Comparison of ENCODE assay signal across 12 cellular contexts in genomic region chr7:35753761-35754603, GRCh38. TPM values are rescaled to one million over a fixed set of nuclear protein-coding genes. Genes with fewer than 3 reads are reported as not detected.
DNase-seq lines count a peak whose midpoint lies in the region; ATAC-seq and TF ChIP-seq lines count a peak whose summit lies in the region.
"Had no signal": no experiment of that assay in that cellular context is flagged by ENCODE, and none has a peak within 500 bp of the region (broad histone marks: within the 10 kb centered on the region; RNA-seq: fewer than 3 reads in every experiment).

No MANE protein-coding gene starts in this region.

- H3K9me3 ChIP-seq in gastrocnemius medialis = no peaks in the 10 kb centered on the region

- peak in 2 of 56 donors; percentile 6 to 16 for TF ChIP-seq CTCF in dorsolateral prefrontal cortex (IDR thresholded peaks at IDR 0.05 in 54 of 56, conservative IDR thresholded peaks at IDR 0.05 in 2 of 56; ENCODE audit: low read depth in 1 of 56, partially characterized antibody in 56 of 56)
- TF ChIP-seq CTCF in gastrocnemius medialis (IDR thresholded peaks at IDR 0.05 in 4 of 5, conservative IDR thresholded peaks at IDR 0.05 in 1 of 5) = no peak

- H3K27me3 ChIP-seq in dorsolateral prefrontal cortex (no peaks in the 10 kb centered on the region), gastrocnemius medialis (no peaks in the 10 kb centered on the region)

- H3K4me3 ChIP-seq in dorsolateral prefrontal cortex = peak overlapping the region in 10 of 59 donors; percentile 2 to 30 (median 12)
- peak overlapping the region in 1 of 4 donors; percentile 4 for H3K4me3 ChIP-seq in gastrocnemius medialis

- ATAC-seq in gastrocnemius medialis = peak; percentile 74 to 94
- ATAC-seq in GM19035 (IDR thresholded peaks at IDR 0.05; ENCODE audit: unreplicated experiment) = no peak
- ATAC-seq: activated naive CD8-positive, alpha-beta T cell treated with anti-CD3 and anti-CD28 coated beads, Interleukin-2, amount 50 U/mL, for 24 hours had no signal

- H3K27ac ChIP-seq in dorsolateral prefrontal cortex (peak overlapping the region; percentile 43 to 99 (median 94)), gastrocnemius medialis (peak overlapping the region; percentile 64 to 78 (median 76))

- intact Hi-C loops in dorsolateral prefrontal cortex (cut with DNase I) = loop anchor here in 1 of 2 donors (1.0 kb wide), 1 partner anchor 47 kb away; the partner anchor contains the start of gene SEPTIN7
- intact Hi-C loops in gastrocnemius medialis (cut with DNase I; ENCODE audit: low total_unique reads) = loop anchor here (5.0 kb wide), 1 partner anchor 37 kb away; no protein-coding TSS in a partner anchor

- DNase-seq in HUDEP-2 (lab: John Stamatoyannopoulos, UW; ENCODE audit: unreplicated experiment in 76 of 76) (peak in 61 of 76 experiments; percentile 8 to 93 (median 53)), dorsolateral prefrontal cortex (no peak), islet precursor cell (peak; percentile 76), gastrocnemius medialis (peak; percentile 15 to 56), NCI-H128 (lab: John Stamatoyannopoulos, UW; ENCODE audit: unreplicated experiment) (no peak), DMS79 treated with DMSO at 0.1 percent for 48 hours (lab: John Stamatoyannopoulos, UW) (no peak), dermis blood vessel endothelial cell (no peak)
- DNase-seq: activated naive CD8-positive, alpha-beta T cell treated with anti-CD3 and anti-CD28 coated beads, Interleukin-2, amount 50 U/mL, for 24 hours; Karpas-422; NCI-H510A; stimulated activated CD4-positive, alpha-beta T cell treated with anti-CD3 and anti-CD28 coated beads, Interleukin-2, amount 100 ng/mL, for 24 hours had no signal

- H3K36me3 ChIP-seq in gastrocnemius medialis = no peaks in the 10 kb centered on the region

- no peak for TF ChIP-seq POLR2A in gastrocnemius medialis (IDR thresholded peaks at IDR 0.05)

- in situ Hi-C loops in gastrocnemius medialis (cut with MboI; ENCODE audit: low sequenced_read_pairs in 4 of 4) = no loop called here

- peaks cover 21 to 34% of the 10 kb centered on the region in 2 donors for H3K4me1 ChIP-seq in gastrocnemius medialis

RNA-seq across cellular contexts. Expression of gene SEPTIN7, which starts 46.9 kb away (rescaled TPM):
- total RNA-seq in dorsolateral prefrontal cortex (1,000 to 10,000 TPM in 1 of 120 experiments, 100 to 1,000 TPM in 119; 401 to 1,012 (median 568) TPM), gastrocnemius medialis (100 to 1,000 TPM in 3 of 4 donors, 10 to 100 TPM in 1; 92.1 to 145 (median 114) TPM), dermis blood vessel endothelial cell (193 and 369 TPM in 2 replicates)

RNA-seq across cellular contexts. Expression of gene HERPUD2, which starts 59.0 kb away (rescaled TPM):
- total RNA-seq in dorsolateral prefrontal cortex = 10 to 100 TPM; 24.1 to 66.9 (median 36.4) TPM
- 10 to 100 TPM; 12.2 to 27.8 (median 24.7) TPM for total RNA-seq in gastrocnemius medialis
- total RNA-seq in dermis blood vessel endothelial cell = 21.8 and 30.4 TPM in 2 replicates

Comparison
In these comparisons a context has a peak if more than half of its experiments do, and no peak if none do; other contexts are left out.
1. DNase-seq: peak in HUDEP-2 (61 of 76), islet precursor cell (single experiment) and gastrocnemius medialis (2 of 2); none in dorsolateral prefrontal cortex (0 of 10), NCI-H128 (single experiment), DMS79 treated with DMSO at 0.1 percent for 48 hours (single experiment) and dermis blood vessel endothelial cell (single experiment).